ENCODE assay signal across 19 cellular contexts in genomic region chr18:49062832-49063226, GRCh38.
"Had no signal": no experiment of that assay in that cellular context is flagged by ENCODE, and none has a peak within 500 bp of the region (broad histone marks: within the 10 kb centered on the region; RNA-seq: fewer than 3 reads in every experiment).

No MANE protein-coding gene starts in this region.

- H3K9me3 Mint-ChIP-seq: dendritic cell treated with granulocyte-macrophage colony-stimulating factor and Interleukin-4, amounts not matched to agents 40 ng/mL and 50 ng/mL, for 4 days; effector memory CD8-positive, alpha-beta T cell; immature natural killer cell; nephron progenitor cell had no signal

- H3K27me3 Mint-ChIP-seq: dendritic cell treated with granulocyte-macrophage colony-stimulating factor and Interleukin-4, amounts not matched to agents 40 ng/mL and 50 ng/mL, for 4 days; effector memory CD8-positive, alpha-beta T cell; naive thymus-derived CD4-positive, alpha-beta T cell had no signal

- DNase-seq: effector memory CD8-positive, alpha-beta T cell; foreskin keratinocyte; immature natural killer cell; left cardiac atrium; left ventricle myocardium superior; naive thymus-derived CD4-positive, alpha-beta T cell; nephron progenitor cell; right lobe of liver; spleen; stimulated activated CD4-positive, alpha-beta T cell treated with anti-CD3 and anti-CD28 coated beads, Interleukin-15, amount 100 ng/mL, for 24 hours; stimulated activated CD4-positive, alpha-beta T cell treated with anti-CD3 and anti-CD28 coated beads, Interleukin-1b, Interleukin-23, amount 100 ng/mL, for 48 hours; stimulated activated CD4-positive, alpha-beta T cell treated with anti-CD3 and anti-CD28 coated beads, Interleukin-4, amount 100 ng/mL, for 4 hours; stimulated activated naive CD4-positive, alpha-beta T cell; stomach; transverse colon had no signal

- H3K4me1 ChIP-seq: foreskin keratinocyte, parathyroid adenoma, prostate gland, right lobe of liver had no signal

- H3K27me3 ChIP-seq: foreskin keratinocyte, right lobe of liver, spleen, stomach, transverse colon had no signal

- ATAC-seq: effector memory CD8-positive, alpha-beta T cell; foreskin keratinocyte; left ventricle myocardium superior; naive thymus-derived CD4-positive, alpha-beta T cell had no signal

- H3K27ac ChIP-seq: foreskin keratinocyte, parathyroid adenoma, prostate gland, right lobe of liver, stomach, thoracic aorta, transverse colon had no signal

- H3K36me3 ChIP-seq: prostate gland, right lobe of liver, spleen, stomach, thoracic aorta, transverse colon had no signal

- H3K4me3 ChIP-seq: prostate gland, right lobe of liver, spleen, stomach, thoracic aorta, transverse colon had no signal

- H3K27ac Mint-ChIP-seq: effector memory CD8-positive, alpha-beta T cell; immature natural killer cell; naive thymus-derived CD4-positive, alpha-beta T cell; nephron progenitor cell had no signal

- H3K4me3 Mint-ChIP-seq: dendritic cell treated with granulocyte-macrophage colony-stimulating factor and Interleukin-4, amounts not matched to agents 40 ng/mL and 50 ng/mL, for 4 days; effector memory CD8-positive, alpha-beta T cell; immature natural killer cell; naive thymus-derived CD4-positive, alpha-beta T cell; nephron progenitor cell had no signal

- H3K9me3 ChIP-seq: prostate gland, right lobe of liver, spleen, stomach, thoracic aorta, transverse colon had no signal
